In genomic region chr7:105487559-105488218, GRCh38 we compare ENCODE assay signal across 8 cellular contexts. TPM values are rescaled to one million over a fixed set of nuclear protein-coding genes. Genes with fewer than 3 reads are reported as not detected.
A peak's percentile ranks its signal among the peaks of the same experiment; 100 is the strongest.
DNase-seq lines count a peak whose midpoint lies in the region; ATAC-seq and TF ChIP-seq lines count a peak whose summit lies in the region.

No MANE protein-coding gene starts in this region.

- H3K9ac ChIP-seq in SK-N-MC (ENCODE audit: insufficient read length) = no peak overlapping the region

- peak overlapping the region; percentile 52; the same call in 1 of the 2 replicates for H3K27ac ChIP-seq in SK-N-MC

- H3K36me3 Mint-ChIP-seq in natural killer cell (no peaks in the 10 kb centered on the region), osteocyte (ENCODE audit: unreplicated experiment) (peaks cover 7% of the 10 kb centered on the region)
- H3K36me3 Mint-ChIP-seq in natural killer cell treated with Interleukin-12 subunit alpha and Interleukin-12 subunit beta and Interleukin-15 and Interleukin-18, amount 100 ng/mL, for 72 hours = no peaks in the 10 kb centered on the region

- DNase-seq in natural killer cell (no peak), SK-N-MC (ENCODE audit: low read depth, low spot score) (no peak), fibroblast of gingiva (ENCODE audit: low read depth) (peak; percentile 77), osteocyte (ENCODE audit: extremely low spot score, unreplicated experiment) (no peak)
- DNase-seq in natural killer cell treated with Interleukin-12 subunit alpha and Interleukin-12 subunit beta and Interleukin-15 and Interleukin-18, amount 100 ng/mL, for 72 hours (ENCODE audit: low spot score) = no peak

- ATAC-seq in natural killer cell (peak in 1 of 3 donors; percentile 36), HG03025 (IDR thresholded peaks at IDR 0.05; ENCODE audit: low FRiP score, unreplicated experiment) (no peak), HG03135 (IDR thresholded peaks at IDR 0.05; ENCODE audit: unreplicated experiment) (no peak), HG02642 (IDR thresholded peaks at IDR 0.05; ENCODE audit: poor library complexity, unreplicated experiment) (no peak)
- no peak for ATAC-seq in natural killer cell treated with Interleukin-12 subunit alpha and Interleukin-12 subunit beta and Interleukin-15 and Interleukin-18, amount 100 ng/mL, for 72 hours

- H3K27ac Mint-ChIP-seq in natural killer cell = no peak overlapping the region
- H3K27ac Mint-ChIP-seq in natural killer cell treated with Interleukin-12 subunit alpha and Interleukin-12 subunit beta and Interleukin-15 and Interleukin-18, amount 100 ng/mL, for 72 hours = no peak overlapping the region
- H3K27ac Mint-ChIP-seq in osteocyte (ENCODE audit: unreplicated experiment) = peak overlapping the region; percentile 72

- no peaks in the 10 kb centered on the region for H3K4me1 Mint-ChIP-seq in natural killer cell
- no peaks in the 10 kb centered on the region for H3K4me1 Mint-ChIP-seq in natural killer cell treated with Interleukin-12 subunit alpha and Interleukin-12 subunit beta and Interleukin-15 and Interleukin-18, amount 100 ng/mL, for 72 hours (ENCODE audit: low read depth in 2 of 2)
- H3K4me1 Mint-ChIP-seq in osteocyte (ENCODE audit: unreplicated experiment) = peaks cover 16% of the 10 kb centered on the region

- H3K9me3 Mint-ChIP-seq in natural killer cell = no peaks in the 10 kb centered on the region
- no peaks in the 10 kb centered on the region for H3K9me3 Mint-ChIP-seq in natural killer cell treated with Interleukin-12 subunit alpha and Interleukin-12 subunit beta and Interleukin-15 and Interleukin-18, amount 100 ng/mL, for 72 hours
- no peaks in the 10 kb centered on the region for H3K9me3 Mint-ChIP-seq in osteocyte (ENCODE audit: unreplicated experiment)

- H3K4me3 Mint-ChIP-seq in natural killer cell = no peak overlapping the region
- H3K4me3 Mint-ChIP-seq in natural killer cell treated with Interleukin-12 subunit alpha and Interleukin-12 subunit beta and Interleukin-15 and Interleukin-18, amount 100 ng/mL, for 72 hours = no peak overlapping the region
- no peak overlapping the region for H3K4me3 Mint-ChIP-seq in osteocyte (ENCODE audit: unreplicated experiment)

- H3K27me3 Mint-ChIP-seq in natural killer cell (ENCODE audit: low read depth in 2 of 2) (no peaks in the 10 kb centered on the region), osteocyte (ENCODE audit: unreplicated experiment) (no peaks in the 10 kb centered on the region)
- H3K27me3 Mint-ChIP-seq in natural killer cell treated with Interleukin-12 subunit alpha and Interleukin-12 subunit beta and Interleukin-15 and Interleukin-18, amount 100 ng/mL, for 72 hours = no peaks in the 10 kb centered on the region

- peaks cover 48% of the 10 kb centered on the region for H3K36me3 ChIP-seq in SK-N-MC (ENCODE audit: insufficient read depth, low read length)

- intact Hi-C loops in natural killer cell (cut with micrococcal nuclease) = loop anchor here (5.0 kb wide), 1 partner anchor 505 kb away; no protein-coding TSS in a partner anchor

- H3K9me3 ChIP-seq in SK-N-MC (ENCODE audit: low read depth, low read length) = no peaks in the 10 kb centered on the region

- TF ChIP-seq CTCF in natural killer cell (IDR thresholded peaks at IDR 0.05) (peak; percentile 28), osteocyte (IDR thresholded peaks at IDR 0.05) (peak; percentile 77)

- H3K4me3 ChIP-seq in SK-N-MC = no peak overlapping the region

RNA-seq across cellular contexts. Expression of gene PUS7, which starts 34.4 kb away (rescaled TPM):
- total RNA-seq in natural killer cell = 1 to 10 TPM; 2.2 to 3.5 (median 3.4) TPM
- total RNA-seq in natural killer cell treated with Interleukin-12 subunit alpha and Interleukin-12 subunit beta and Interleukin-15 and Interleukin-18, amount 100 ng/mL, for 72 hours = 10 to 100 TPM; 16.3 to 34.3 TPM
- 15.9 and 18.5 TPM in 2 replicates for total RNA-seq in osteocyte

RNA-seq across cellular contexts. Expression of gene RINT1, which starts 44.3 kb away (rescaled TPM):
- total RNA-seq in natural killer cell (10 to 100 TPM; 35.1 to 37.3 (median 37.0) TPM), osteocyte (18.6 and 21.0 TPM in 2 replicates)
- total RNA-seq in natural killer cell treated with Interleukin-12 subunit alpha and Interleukin-12 subunit beta and Interleukin-15 and Interleukin-18, amount 100 ng/mL, for 72 hours = 10 to 100 TPM; 26.4 to 46.0 TPM
